In the genomic region with DNA sequence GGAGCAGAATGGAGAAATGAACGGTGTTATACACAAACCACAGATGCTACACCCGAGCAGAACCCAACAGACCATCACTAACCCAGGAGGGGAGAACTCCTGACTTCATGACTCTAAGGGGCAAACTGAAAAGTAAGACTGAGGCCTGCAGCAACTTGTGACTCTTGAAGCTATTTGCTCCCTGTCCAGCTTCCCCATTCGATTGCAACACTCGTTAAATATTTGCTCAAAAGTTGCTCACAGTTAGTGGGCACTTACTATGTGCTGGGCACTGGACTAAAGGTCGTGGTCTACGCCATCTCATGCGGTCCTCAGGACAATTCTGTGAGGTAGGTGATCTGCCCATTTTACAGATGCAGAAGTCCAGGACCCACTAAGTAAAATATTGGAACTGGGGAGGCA, we compare ENCODE assay signal across 1 cellular context.
TF ChIP-seq lines count a peak whose summit lies in the region.

No MANE protein-coding gene starts in this region.

TF ChIP-seq in HepG2, 621 proteins besides CTCF, POLR2A, EP300 and RAD21 (continued from another document and continues in another):
- TF ChIP-seq, protein P1, sequence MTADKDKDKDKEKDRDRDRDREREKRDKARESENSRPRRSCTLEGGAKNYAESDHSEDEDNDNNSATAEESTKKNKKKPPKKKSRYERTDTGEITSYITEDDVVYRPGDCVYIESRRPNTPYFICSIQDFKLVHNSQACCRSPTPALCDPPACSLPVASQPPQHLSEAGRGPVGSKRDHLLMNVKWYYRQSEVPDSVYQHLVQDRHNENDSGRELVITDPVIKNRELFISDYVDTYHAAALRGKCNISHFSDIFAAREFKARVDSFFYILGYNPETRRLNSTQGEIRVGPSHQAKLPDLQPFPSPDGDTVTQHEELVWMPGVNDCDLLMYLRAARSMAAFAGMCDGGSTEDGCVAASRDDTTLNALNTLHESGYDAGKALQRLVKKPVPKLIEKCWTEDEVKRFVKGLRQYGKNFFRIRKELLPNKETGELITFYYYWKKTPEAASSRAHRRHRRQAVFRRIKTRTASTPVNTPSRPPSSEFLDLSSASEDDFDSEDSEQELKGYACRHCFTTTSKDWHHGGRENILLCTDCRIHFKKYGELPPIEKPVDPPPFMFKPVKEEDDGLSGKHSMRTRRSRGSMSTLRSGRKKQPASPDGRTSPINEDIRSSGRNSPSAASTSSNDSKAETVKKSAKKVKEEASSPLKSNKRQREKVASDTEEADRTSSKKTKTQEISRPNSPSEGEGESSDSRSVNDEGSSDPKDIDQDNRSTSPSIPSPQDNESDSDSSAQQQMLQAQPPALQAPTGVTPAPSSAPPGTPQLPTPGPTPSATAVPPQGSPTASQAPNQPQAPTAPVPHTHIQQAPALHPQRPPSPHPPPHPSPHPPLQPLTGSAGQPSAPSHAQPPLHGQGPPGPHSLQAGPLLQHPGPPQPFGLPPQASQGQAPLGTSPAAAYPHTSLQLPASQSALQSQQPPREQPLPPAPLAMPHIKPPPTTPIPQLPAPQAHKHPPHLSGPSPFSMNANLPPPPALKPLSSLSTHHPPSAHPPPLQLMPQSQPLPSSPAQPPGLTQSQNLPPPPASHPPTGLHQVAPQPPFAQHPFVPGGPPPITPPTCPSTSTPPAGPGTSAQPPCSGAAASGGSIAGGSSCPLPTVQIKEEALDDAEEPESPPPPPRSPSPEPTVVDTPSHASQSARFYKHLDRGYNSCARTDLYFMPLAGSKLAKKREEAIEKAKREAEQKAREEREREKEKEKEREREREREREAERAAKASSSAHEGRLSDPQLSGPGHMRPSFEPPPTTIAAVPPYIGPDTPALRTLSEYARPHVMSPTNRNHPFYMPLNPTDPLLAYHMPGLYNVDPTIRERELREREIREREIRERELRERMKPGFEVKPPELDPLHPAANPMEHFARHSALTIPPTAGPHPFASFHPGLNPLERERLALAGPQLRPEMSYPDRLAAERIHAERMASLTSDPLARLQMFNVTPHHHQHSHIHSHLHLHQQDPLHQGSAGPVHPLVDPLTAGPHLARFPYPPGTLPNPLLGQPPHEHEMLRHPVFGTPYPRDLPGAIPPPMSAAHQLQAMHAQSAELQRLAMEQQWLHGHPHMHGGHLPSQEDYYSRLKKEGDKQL (CRISPR knock-in tag; IDR thresholded peaks at IDR 0.05; ENCODE audit: low read depth): no peak
- no peak for TF ChIP-seq KDM5A (IDR thresholded peaks at IDR 0.05; ENCODE audit: borderline replicate concordance, low read length)
- TF ChIP-seq ETS1 (CRISPR knock-in tag; IDR thresholded peaks at IDR 0.05): no peak
- TF ChIP-seq MLLT10 (CRISPR knock-in tag; IDR thresholded peaks at IDR 0.05): no peak
- TF ChIP-seq TBX2 (CRISPR knock-in tag; IDR thresholded peaks at IDR 0.05; ENCODE audit: borderline replicate concordance): no peak
- no peak for TF ChIP-seq SNAPC4 (CRISPR knock-in tag; IDR thresholded peaks at IDR 0.05)
- TF ChIP-seq ZMYM2 (CRISPR knock-in tag; IDR thresholded peaks at IDR 0.05): peak; percentile 83
- no peak for TF ChIP-seq ZNF713 (CRISPR knock-in tag; IDR thresholded peaks at IDR 0.05)
- TF ChIP-seq ZNF143 (CRISPR knock-in tag; IDR thresholded peaks at IDR 0.05): no peak
- no peak for TF ChIP-seq SALL2 (CRISPR knock-in tag; IDR thresholded peaks at IDR 0.05)
- TF ChIP-seq EED (CRISPR knock-in tag; IDR thresholded peaks at IDR 0.05): no peak
- TF ChIP-seq ZSCAN29 (CRISPR knock-in tag; conservative IDR thresholded peaks at IDR 0.05): no peak
- no peak for TF ChIP-seq FOXK2 (IDR thresholded peaks at IDR 0.05)
- no peak for TF ChIP-seq FLYWCH1 (CRISPR knock-in tag; IDR thresholded peaks at IDR 0.05)
- no peak for TF ChIP-seq ZSCAN5A (CRISPR knock-in tag; IDR thresholded peaks at IDR 0.05; ENCODE audit: borderline replicate concordance)
- TF ChIP-seq SMAD1 (CRISPR knock-in tag; IDR thresholded peaks at IDR 0.05; ENCODE audit: borderline replicate concordance, low read depth): no peak
- TF ChIP-seq ZFP36 (IDR thresholded peaks at IDR 0.05; ENCODE audit: borderline replicate concordance, low read depth, low read length, partially characterized antibody): peak; percentile 12
- TF ChIP-seq NCOA1 (CRISPR knock-in tag; IDR thresholded peaks at IDR 0.05): no peak
- TF ChIP-seq ATAD3A (CRISPR knock-in tag; IDR thresholded peaks at IDR 0.05): no peak
- TF ChIP-seq, protein P2, sequence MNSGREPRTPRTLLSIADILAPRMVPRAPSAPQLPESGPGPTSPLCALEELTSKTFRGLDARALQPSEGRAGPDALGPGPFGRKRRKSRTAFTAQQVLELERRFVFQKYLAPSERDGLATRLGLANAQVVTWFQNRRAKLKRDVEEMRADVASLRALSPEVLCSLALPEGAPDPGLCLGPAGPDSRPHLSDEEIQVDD (CRISPR knock-in tag; IDR thresholded peaks at IDR 0.05; ENCODE audit: borderline replicate concordance): no peak
- peak; percentile 75 for TF ChIP-seq ZMYM4 (CRISPR knock-in tag; IDR thresholded peaks at IDR 0.05)
- TF ChIP-seq RXRB (CRISPR knock-in tag; IDR thresholded peaks at IDR 0.05; ENCODE audit: borderline replicate concordance): peak; percentile 88
- no peak for TF ChIP-seq HMG20B (CRISPR knock-in tag; conservative IDR thresholded peaks at IDR 0.05)
- no peak for TF ChIP-seq ZNF441 (CRISPR knock-in tag; IDR thresholded peaks at IDR 0.05; ENCODE audit: borderline replicate concordance)
- TF ChIP-seq ZNF3 (CRISPR knock-in tag; IDR thresholded peaks at IDR 0.05): no peak
- no peak for TF ChIP-seq TEAD3 (CRISPR knock-in tag; optimal IDR thresholded peaks at IDR 0.05; ENCODE audit: borderline replicate concordance)
- TF ChIP-seq, protein P3, sequence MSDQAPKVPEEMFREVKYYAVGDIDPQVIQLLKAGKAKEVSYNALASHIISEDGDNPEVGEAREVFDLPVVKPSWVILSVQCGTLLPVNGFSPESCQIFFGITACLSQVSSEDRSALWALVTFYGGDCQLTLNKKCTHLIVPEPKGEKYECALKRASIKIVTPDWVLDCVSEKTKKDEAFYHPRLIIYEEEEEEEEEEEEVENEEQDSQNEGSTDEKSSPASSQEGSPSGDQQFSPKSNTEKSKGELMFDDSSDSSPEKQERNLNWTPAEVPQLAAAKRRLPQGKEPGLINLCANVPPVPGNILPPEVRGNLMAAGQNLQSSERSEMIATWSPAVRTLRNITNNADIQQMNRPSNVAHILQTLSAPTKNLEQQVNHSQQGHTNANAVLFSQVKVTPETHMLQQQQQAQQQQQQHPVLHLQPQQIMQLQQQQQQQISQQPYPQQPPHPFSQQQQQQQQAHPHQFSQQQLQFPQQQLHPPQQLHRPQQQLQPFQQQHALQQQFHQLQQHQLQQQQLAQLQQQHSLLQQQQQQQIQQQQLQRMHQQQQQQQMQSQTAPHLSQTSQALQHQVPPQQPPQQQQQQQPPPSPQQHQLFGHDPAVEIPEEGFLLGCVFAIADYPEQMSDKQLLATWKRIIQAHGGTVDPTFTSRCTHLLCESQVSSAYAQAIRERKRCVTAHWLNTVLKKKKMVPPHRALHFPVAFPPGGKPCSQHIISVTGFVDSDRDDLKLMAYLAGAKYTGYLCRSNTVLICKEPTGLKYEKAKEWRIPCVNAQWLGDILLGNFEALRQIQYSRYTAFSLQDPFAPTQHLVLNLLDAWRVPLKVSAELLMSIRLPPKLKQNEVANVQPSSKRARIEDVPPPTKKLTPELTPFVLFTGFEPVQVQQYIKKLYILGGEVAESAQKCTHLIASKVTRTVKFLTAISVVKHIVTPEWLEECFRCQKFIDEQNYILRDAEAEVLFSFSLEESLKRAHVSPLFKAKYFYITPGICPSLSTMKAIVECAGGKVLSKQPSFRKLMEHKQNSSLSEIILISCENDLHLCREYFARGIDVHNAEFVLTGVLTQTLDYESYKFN (CRISPR knock-in tag; conservative IDR thresholded peaks at IDR 0.05): no peak
- TF ChIP-seq CC2D1A (CRISPR knock-in tag; IDR thresholded peaks at IDR 0.05): no peak
- no peak for TF ChIP-seq ZNF598 (CRISPR knock-in tag; IDR thresholded peaks at IDR 0.05; ENCODE audit: borderline replicate concordance)
- no peak for TF ChIP-seq ZNF10 (CRISPR knock-in tag; IDR thresholded peaks at IDR 0.05; ENCODE audit: borderline replicate concordance, low read depth)
- peak; percentile 100 for TF ChIP-seq ZNF784 (CRISPR knock-in tag; IDR thresholded peaks at IDR 0.05; ENCODE audit: borderline replicate concordance)
- TF ChIP-seq NR2F2 (IDR thresholded peaks at IDR 0.05; ENCODE audit: borderline replicate concordance, low read depth): no peak
- peak; percentile 99 for TF ChIP-seq ZNF264 (CRISPR knock-in tag; IDR thresholded peaks at IDR 0.05)
- no peak for TF ChIP-seq ZFP62 (CRISPR knock-in tag; IDR thresholded peaks at IDR 0.05)
- TF ChIP-seq, protein P4, sequence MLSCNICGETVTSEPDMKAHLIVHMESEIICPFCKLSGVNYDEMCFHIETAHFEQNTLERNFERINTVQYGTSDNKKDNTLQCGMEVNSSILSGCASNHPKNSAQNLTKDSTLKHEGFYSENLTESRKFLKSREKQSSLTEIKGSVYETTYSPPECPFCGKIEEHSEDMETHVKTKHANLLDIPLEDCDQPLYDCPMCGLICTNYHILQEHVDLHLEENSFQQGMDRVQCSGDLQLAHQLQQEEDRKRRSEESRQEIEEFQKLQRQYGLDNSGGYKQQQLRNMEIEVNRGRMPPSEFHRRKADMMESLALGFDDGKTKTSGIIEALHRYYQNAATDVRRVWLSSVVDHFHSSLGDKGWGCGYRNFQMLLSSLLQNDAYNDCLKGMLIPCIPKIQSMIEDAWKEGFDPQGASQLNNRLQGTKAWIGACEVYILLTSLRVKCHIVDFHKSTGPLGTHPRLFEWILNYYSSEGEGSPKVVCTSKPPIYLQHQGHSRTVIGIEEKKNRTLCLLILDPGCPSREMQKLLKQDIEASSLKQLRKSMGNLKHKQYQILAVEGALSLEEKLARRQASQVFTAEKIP (CRISPR knock-in tag; IDR thresholded peaks at IDR 0.05; ENCODE audit: borderline replicate concordance): no peak
- no peak for TF ChIP-seq MLX (CRISPR knock-in tag; IDR thresholded peaks at IDR 0.05)
- peak; percentile 60 for TF ChIP-seq CEBPG (CRISPR knock-in tag; IDR thresholded peaks at IDR 0.05)
- TF ChIP-seq RCOR2 (CRISPR knock-in tag; IDR thresholded peaks at IDR 0.05): 0 out of 2 replicates have a peak, but pooled peaks have one; percentile 36
- no peak for TF ChIP-seq ZNF34 (CRISPR knock-in tag; IDR thresholded peaks at IDR 0.05; ENCODE audit: borderline replicate concordance)
